8 cellular contexts compared by ENCODE assay signal in the genomic region with DNA sequence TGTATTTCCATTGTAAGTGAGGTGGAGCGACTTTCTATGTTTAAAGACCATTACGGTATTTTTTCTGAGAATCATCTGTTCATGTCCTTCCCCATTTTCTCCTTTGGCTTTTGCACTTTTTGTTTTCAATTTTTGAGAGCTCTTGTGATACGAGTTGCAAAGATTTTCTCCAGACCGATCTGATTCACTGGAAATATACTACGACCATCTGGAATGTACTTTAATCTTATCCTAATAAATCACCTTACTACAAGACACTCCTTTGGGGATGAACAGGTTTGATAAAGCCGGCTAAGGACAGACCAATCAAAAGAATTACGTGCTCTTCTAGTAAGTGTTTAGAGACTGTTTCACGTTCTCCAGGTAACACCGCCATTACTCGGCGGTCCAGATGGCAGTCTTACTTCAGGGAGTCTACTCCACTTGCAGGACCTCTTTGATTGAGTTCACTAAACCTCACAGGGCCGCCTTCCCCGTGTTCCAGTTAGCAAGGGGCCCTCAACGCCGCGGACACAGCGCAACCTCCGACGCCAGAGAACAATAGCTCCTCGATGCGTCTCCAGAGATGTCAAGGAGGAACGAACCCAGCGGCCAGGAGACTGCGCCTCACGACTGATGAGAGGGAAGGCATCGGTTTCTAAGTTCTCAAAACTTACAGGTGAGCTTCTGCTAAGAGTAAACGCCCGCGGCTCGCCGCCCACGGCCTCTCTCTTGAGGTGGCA. TPM values are rescaled to one million over a fixed set of nuclear protein-coding genes. Genes with fewer than 3 reads are reported as not detected.
DNase-seq lines count a peak whose midpoint lies in the region; ATAC-seq and TF ChIP-seq lines count a peak whose summit lies in the region.

No MANE protein-coding gene starts in this region.

- no peak for TF ChIP-seq POLR2A in lower leg skin (IDR thresholded peaks at IDR 0.05)
- no peak for TF ChIP-seq POLR2A in tibial nerve (IDR thresholded peaks at IDR 0.05)

- H3K36me3 ChIP-seq in brain microvascular endothelial cell (replicated peaks), result peaks cover 4% of the 10 kb centered on the region
- H3K36me3 ChIP-seq in tibial nerve, result no peaks in the 10 kb centered on the region

- no peaks in the 10 kb centered on the region for H3K27me3 ChIP-seq in brain microvascular endothelial cell (replicated peaks)
- no peaks in the 10 kb centered on the region for H3K27me3 ChIP-seq in tibial nerve

- peak overlapping the region; percentile 97 for H3K27ac ChIP-seq in brain microvascular endothelial cell
- peak overlapping the region; percentile 98 to 100 (median 99) for H3K27ac ChIP-seq in tibial nerve

- intact Hi-C loops in lower leg skin (cut with DNase I; ENCODE audit: low total_unique reads), result no loop called here

- WGBS in lower leg skin, 2 donors, result 3 to 4% methylated on average over 30 to 32 of the region's 32 CpGs
- 5 to 6% methylated on average over 27 of the region's 32 CpGs for WGBS in tibial nerve, 2 donors

- DNase-seq in COR-L47 (lab: John Stamatoyannopoulos, UW) (peak; percentile 47), NCI-H1417 (lab: John Stamatoyannopoulos, UW) (peak in 2 of 3 experiments; percentile 81 to 98), brain microvascular endothelial cell (no peak), lower leg skin (ENCODE audit: low spot score in 2 of 2) (no peak), tibial nerve (ENCODE audit: low spot score in 2 of 2) (no peak), SHP77 treated with DMSO at 0.1 percent for 48 hours (lab: John Stamatoyannopoulos, UW) (no peak), OCI-M1 (lab: John Stamatoyannopoulos, UW) (no peak)

- TF ChIP-seq EP300 in tibial nerve (IDR thresholded peaks at IDR 0.05), result no peak

- peaks cover 0 to 44% (median 31%) of the 10 kb centered on the region in 4 donors for H3K4me1 ChIP-seq in tibial nerve

- no peaks in the 10 kb centered on the region for H3K9me3 ChIP-seq in tibial nerve

- peak; percentile 11 for ATAC-seq in GM21515 (IDR thresholded peaks at IDR 0.05; ENCODE audit: unreplicated experiment)

- TF ChIP-seq CTCF in brain microvascular endothelial cell (IDR thresholded peaks at IDR 0.05; ENCODE audit: low read depth, low read length, missing control alignments), result no peak
- TF ChIP-seq CTCF in lower leg skin (IDR thresholded peaks at IDR 0.05), result no peak
- no peak for TF ChIP-seq CTCF in tibial nerve (IDR thresholded peaks at IDR 0.05)

- in situ Hi-C loops in brain microvascular endothelial cell (cut with HindIII; ENCODE audit: low pct_ligation_motif_present, low sequenced_read_pairs), result no loop called here

- H3K4me3 ChIP-seq in brain microvascular endothelial cell (ENCODE audit: low read depth, low read length) (peak overlapping the region; percentile 72), lower leg skin (ENCODE audit: low read depth, poor library complexity, severe bottlenecking) (peak overlapping the region; percentile 78), tibial nerve (peak overlapping the region; percentile 75 to 96 (median 84))

RNA-seq across cellular contexts. Expression of a gene that starts 0.9 kb away (rescaled TPM):
- 10 to 100 TPM; 57.8 to 76.7 (median 67.9) TPM for total RNA-seq in lower leg skin
- 10 to 100 TPM; 69.3 to 81.4 (median 78.0) TPM for total RNA-seq in tibial nerve

RNA-seq across cellular contexts. Expression of a gene that starts 33.3 kb away (rescaled TPM):
- 100 to 1,000 TPM; 117 to 280 (median 190) TPM for total RNA-seq in lower leg skin
- 100 to 1,000 TPM in 3 of 4 donors, 10 to 100 TPM in 1; 95.6 to 457 (median 287) TPM for total RNA-seq in tibial nerve

RNA-seq across cellular contexts. Expression of a gene that starts 35.5 kb away (rescaled TPM):
- total RNA-seq in lower leg skin, result 10 to 100 TPM in 3 of 4 donors, 1 to 10 TPM in 1; 5.4 to 31.5 (median 13.8) TPM
- total RNA-seq in tibial nerve, result 10 to 100 TPM in 3 of 4 donors, 1 to 10 TPM in 1; 8.1 to 20.6 (median 17.1) TPM

Comparison
In these comparisons a context has a peak if more than half of its experiments do, and no peak if none do; other contexts are left out.
1. DNase-seq: peak in COR-L47 (single experiment) and NCI-H1417 (2 of 3); none in brain microvascular endothelial cell (single experiment), lower leg skin (0 of 2), tibial nerve (0 of 2), SHP77 treated with DMSO at 0.1 percent for 48 hours (single experiment) and OCI-M1 (single experiment).
2. Peak in every context shown above with its lines, with median percentiles within 50 percentile points of each other: H3K4me3 ChIP-seq.